ENCODE assay signal across 16 cellular contexts in genomic region chr2:150076281-150076680, GRCh38.
DNase-seq lines count a peak whose midpoint lies in the region; FAIRE-seq and TF ChIP-seq lines count a peak whose summit lies in the region.
"Had no signal": no experiment of that assay in that cellular context is flagged by ENCODE, and none has a peak within 500 bp of the region (broad histone marks: within the 10 kb centered on the region; RNA-seq: fewer than 3 reads in every experiment).

No MANE protein-coding gene starts in this region.

- H3K27ac ChIP-seq in ACC112 (ENCODE audit: low read depth, low read length) (peak overlapping the region; percentile 85), astrocyte (ENCODE audit: low read depth, low read length) (peak overlapping the region; percentile 86), dorsolateral prefrontal cortex (no peak overlapping the region)
- H3K27ac ChIP-seq in effector memory CD4-positive, alpha-beta T cell (ENCODE audit: insufficient read depth, low read length, poor library complexity, severe bottlenecking): no peak overlapping the region
- H3K27ac ChIP-seq: spleen had no signal

- intact Hi-C loops in dorsolateral prefrontal cortex (cut with DNase I): no loop called here

- no peaks in the 10 kb centered on the region for H3K27me3 Mint-ChIP-seq in astrocyte (ENCODE audit: low read depth, unreplicated experiment)
- H3K27me3 Mint-ChIP-seq in activated naive CD4-positive, alpha-beta T cell treated with anti-CD3 and anti-CD28 coated beads, Interleukin-2, amount 10 ng/mL, durations not matched to agents 7 days and 5 days: no peaks in the 10 kb centered on the region
- H3K27me3 Mint-ChIP-seq: activated CD8-positive, alpha-beta T cell treated with anti-CD3 and anti-CD28 coated beads for 36 hours had no signal

- H3K9me3 Mint-ChIP-seq in astrocyte (ENCODE audit: unreplicated experiment): no peaks in the 10 kb centered on the region
- H3K9me3 Mint-ChIP-seq in activated naive CD4-positive, alpha-beta T cell treated with anti-CD3 and anti-CD28 coated beads, Interleukin-2, amount 10 ng/mL, durations not matched to agents 7 days and 5 days: peaks cover 3% of the 10 kb centered on the region
- H3K9me3 Mint-ChIP-seq: activated CD8-positive, alpha-beta T cell treated with anti-CD3 and anti-CD28 coated beads for 36 hours had no signal

- H3K27me3 ChIP-seq in ACC112 (ENCODE audit: insufficient read depth, low read length) (no peaks in the 10 kb centered on the region), astrocyte (ENCODE audit: insufficient read depth, low read length) (no peaks in the 10 kb centered on the region), dorsolateral prefrontal cortex (peaks cover 0 to 3% (median 0%) of the 10 kb centered on the region in 45 donors)
- H3K27me3 ChIP-seq in effector memory CD4-positive, alpha-beta T cell (replicated peaks; ENCODE audit: control insufficient read depth, insufficient read depth, low read length, poor library complexity, severe bottlenecking): no peaks in the 10 kb centered on the region
- H3K27me3 ChIP-seq: spleen had no signal

- H3K36me3 ChIP-seq in ACC112 (ENCODE audit: insufficient read depth, low read length) (no peaks in the 10 kb centered on the region), astrocyte (ENCODE audit: insufficient read depth, low read length) (no peaks in the 10 kb centered on the region)
- H3K36me3 ChIP-seq in effector memory CD4-positive, alpha-beta T cell (ENCODE audit: control insufficient read depth, insufficient read depth, low read length): no peaks in the 10 kb centered on the region
- H3K36me3 ChIP-seq: spleen had no signal

- DNase-seq in HTR-8/SVneo (ENCODE audit: insufficient read length, low spot score): peak; percentile 1
- peak; percentile 80 for DNase-seq in astrocyte (ENCODE audit: low read depth)
- peak; percentile 21 for DNase-seq in glomerular visceral epithelial cell (ENCODE audit: extremely low spot score)
- no peak for DNase-seq in OCI-M2 (lab: John Stamatoyannopoulos, UW; ENCODE audit: unreplicated experiment)
- no peak for DNase-seq in effector memory CD4-positive, alpha-beta T cell
- DNase-seq in activated naive CD4-positive, alpha-beta T cell treated with anti-CD3 and anti-CD28 coated beads, Interleukin-2, amount 10 ng/mL, durations not matched to agents 7 days and 5 days: no peak
- DNase-seq in dorsolateral prefrontal cortex: no peak
- DNase-seq: activated CD8-positive, alpha-beta T cell treated with anti-CD3 and anti-CD28 coated beads for 36 hours; activated effector memory CD4-positive, alpha-beta T cell treated with Interleukin-2 at 50 U/mL for 16 hours; Caco-2; caudate nucleus; NCI-H2029 treated with DMSO at 0.1 percent for 48 hours; nucleus accumbens; SIG-M5; spleen had no signal

- peak overlapping the region; percentile 88 for H3K27ac Mint-ChIP-seq in astrocyte (ENCODE audit: unreplicated experiment)
- no peak overlapping the region for H3K27ac Mint-ChIP-seq in activated naive CD4-positive, alpha-beta T cell treated with anti-CD3 and anti-CD28 coated beads, Interleukin-2, amount 10 ng/mL, durations not matched to agents 7 days and 5 days
- H3K27ac Mint-ChIP-seq: activated CD8-positive, alpha-beta T cell treated with anti-CD3 and anti-CD28 coated beads for 36 hours had no signal

- H3K79me2 ChIP-seq in ACC112 (ENCODE audit: control insufficient read depth, insufficient read depth, low read length, unreplicated experiment) (no peaks in the 10 kb centered on the region), astrocyte (ENCODE audit: insufficient read depth, low read length) (no peaks in the 10 kb centered on the region)

- 0 out of 2 replicates have a peak overlapping the region, but pooled peaks have one; percentile 16 for H3K4me3 ChIP-seq in ACC112 (ENCODE audit: low read depth, low read length)
- no peak overlapping the region for H3K4me3 ChIP-seq in astrocyte (ENCODE audit: insufficient read depth, low read depth, low read length)
- H3K4me3 ChIP-seq in effector memory CD4-positive, alpha-beta T cell (ENCODE audit: insufficient read depth, low read depth, low read length, poor library complexity, severe bottlenecking): no peak overlapping the region
- no peak overlapping the region for H3K4me3 ChIP-seq in dorsolateral prefrontal cortex
- H3K4me3 ChIP-seq: spleen had no signal

- H3K36me3 Mint-ChIP-seq in astrocyte (ENCODE audit: low read depth, unreplicated experiment): no peaks in the 10 kb centered on the region
- H3K36me3 Mint-ChIP-seq in activated naive CD4-positive, alpha-beta T cell treated with anti-CD3 and anti-CD28 coated beads, Interleukin-2, amount 10 ng/mL, durations not matched to agents 7 days and 5 days: no peaks in the 10 kb centered on the region

- H3K9ac ChIP-seq in astrocyte (ENCODE audit: low read length): peak overlapping the region; percentile 71

- H2AFZ ChIP-seq in ACC112 (ENCODE audit: low read length, unreplicated experiment) (peak overlapping the region; percentile 89), astrocyte (ENCODE audit: low read depth, low read length) (peak overlapping the region; percentile 55)

- no peak overlapping the region for H3K4me3 Mint-ChIP-seq in astrocyte (ENCODE audit: unreplicated experiment)
- H3K4me3 Mint-ChIP-seq in activated naive CD4-positive, alpha-beta T cell treated with anti-CD3 and anti-CD28 coated beads, Interleukin-2, amount 10 ng/mL, durations not matched to agents 7 days and 5 days: no peak overlapping the region
- H3K4me3 Mint-ChIP-seq: activated CD8-positive, alpha-beta T cell treated with anti-CD3 and anti-CD28 coated beads for 36 hours had no signal

- TF ChIP-seq CTCF in astrocyte (IDR thresholded peaks at IDR 0.05; ENCODE audit: insufficient read depth, low read depth, low read length) (no peak), dorsolateral prefrontal cortex (IDR thresholded peaks at IDR 0.05 in 54 of 56, conservative IDR thresholded peaks at IDR 0.05 in 2 of 56; ENCODE audit: low read depth in 1 of 56, partially characterized antibody in 56 of 56) (no peak)

- peak overlapping the region; percentile 64 for H3K4me2 ChIP-seq in astrocyte (ENCODE audit: low read length)

- peaks cover 23% of the 10 kb centered on the region for H3K4me1 Mint-ChIP-seq in astrocyte (ENCODE audit: low read depth, unreplicated experiment)
- H3K4me1 Mint-ChIP-seq in activated naive CD4-positive, alpha-beta T cell treated with anti-CD3 and anti-CD28 coated beads, Interleukin-2, amount 10 ng/mL, durations not matched to agents 7 days and 5 days: no peaks in the 10 kb centered on the region

- no peaks in the 10 kb centered on the region for H3K9me3 ChIP-seq in astrocyte (ENCODE audit: insufficient read depth, low read depth, low read length)
- H3K9me3 ChIP-seq in effector memory CD4-positive, alpha-beta T cell (ENCODE audit: control insufficient read depth, low read length): no peaks in the 10 kb centered on the region
- H3K9me3 ChIP-seq: spleen had no signal

- FAIRE-seq in HTR-8/SVneo (lab: Jason Lieb, UNC) (no peak), astrocyte (lab: Jason Lieb, UNC) (no peak)

- CTCF ChIA-PET in activated naive CD4-positive, alpha-beta T cell treated with anti-CD3 and anti-CD28 coated beads, Interleukin-2, amount 10 ng/mL, durations not matched to agents 7 days and 5 days (lab: Charles Lee): no interaction called here

- no peaks in the 10 kb centered on the region for H4K20me1 ChIP-seq in astrocyte (ENCODE audit: insufficient read depth, low read length)

- H3K4me1 ChIP-seq in ACC112 (ENCODE audit: control insufficient read depth, insufficient read depth, low read length, unreplicated experiment) (peaks cover 20% of the 10 kb centered on the region), astrocyte (ENCODE audit: insufficient read depth, low read length) (peaks cover 16% of the 10 kb centered on the region)
- no peaks in the 10 kb centered on the region for H3K4me1 ChIP-seq in effector memory CD4-positive, alpha-beta T cell (ENCODE audit: control insufficient read depth, insufficient read depth, low read length, poor library complexity, severe bottlenecking)
- H3K4me1 ChIP-seq: spleen had no signal

Comparison
In these comparisons a context has a peak if more than half of its experiments do, and no peak if none do; other contexts are left out.
1. H3K27ac ChIP-seq: peak in ACC112 (single experiment) and astrocyte (single experiment); none in effector memory CD4-positive, alpha-beta T cell (single experiment) and dorsolateral prefrontal cortex (0 of 59).
2. DNase-seq: peak in HTR-8/SVneo (single experiment), astrocyte (single experiment) and glomerular visceral epithelial cell (single experiment); none in OCI-M2 (single experiment), effector memory CD4-positive, alpha-beta T cell (0 of 3), activated naive CD4-positive, alpha-beta T cell treated with anti-CD3 and anti-CD28 coated beads, Interleukin-2, amount 10 ng/mL, durations not matched to agents 7 days and 5 days (single experiment) and dorsolateral prefrontal cortex (0 of 10).